In genomic region chr2:215479536-215480240, GRCh38 we compare ENCODE assay signal across 1 cellular context.
TF ChIP-seq lines count a peak whose summit lies in the region.

No MANE protein-coding gene starts in this region.

TF ChIP-seq in K562, 482 proteins besides CTCF, POLR2A, EP300 and RAD21 (continued from another document):
- TF ChIP-seq PKNOX1 (IDR thresholded peaks at IDR 0.05) (0 out of 2 replicates have a peak, but pooled peaks have one; percentile 9), PTTG1 (tag; IDR thresholded peaks at IDR 0.05; ENCODE audit: low read depth) (no peak), E2F5 (CRISPR knock-in tag; IDR thresholded peaks at IDR 0.05) (no peak)
